In the genomic region with DNA sequence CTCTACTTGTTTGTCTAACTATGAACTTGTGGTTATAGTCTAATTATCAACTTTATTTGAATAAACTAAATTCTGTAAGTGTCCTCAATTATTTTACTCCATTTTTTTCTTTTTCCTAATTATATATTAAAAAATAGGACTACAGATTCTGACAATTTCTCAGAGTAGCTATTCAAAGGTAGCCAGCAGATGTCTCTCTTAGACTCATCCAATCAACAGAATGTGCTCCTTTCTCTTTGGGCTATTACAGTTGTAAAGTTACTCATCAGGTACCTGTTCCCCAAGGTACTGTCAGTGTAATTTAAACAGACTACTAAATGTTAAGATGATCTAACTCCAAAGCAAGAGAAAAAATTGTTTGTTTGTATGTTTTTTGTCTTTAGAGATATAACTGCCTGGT, we compare ENCODE assay signal across 11 cellular contexts.
DNase-seq lines count a peak whose midpoint lies in the region; ATAC-seq and TF ChIP-seq lines count a peak whose summit lies in the region.
"Had no signal": no experiment of that assay in that cellular context is flagged by ENCODE, and none has a peak within 500 bp of the region (broad histone marks: within the 10 kb centered on the region; RNA-seq: fewer than 3 reads in every experiment).

No MANE protein-coding gene starts in this region.

- TF ChIP-seq CTCF in chondrocyte (IDR thresholded peaks at IDR 0.05): peak; percentile 83
- no peak for TF ChIP-seq CTCF in neural cell (IDR thresholded peaks at IDR 0.05; ENCODE audit: poor library complexity, severe bottlenecking)

- H3K4me3 ChIP-seq in neural cell (ENCODE audit: low read length): no peak overlapping the region

- H3F3A ChIP-seq in neural cell (ENCODE audit: insufficient read depth, low read length, poor library complexity, severe bottlenecking): no peaks in the 10 kb centered on the region

- no peaks in the 10 kb centered on the region for H3K36me3 ChIP-seq in neural cell (ENCODE audit: insufficient read depth, low read length)

- no peaks in the 10 kb centered on the region for H3K27me3 ChIP-seq in neural cell (ENCODE audit: insufficient read depth, low read depth, low read length)

- H3K27ac Mint-ChIP-seq in chondrocyte (ENCODE audit: unreplicated experiment): no peak overlapping the region
- H3K27ac Mint-ChIP-seq: activated CD4-positive, alpha-beta T cell treated with anti-CD3 and anti-CD28 coated beads, Interleukin-2, amount 10 ng/mL, durations not matched to agents 7 days and 5 days; activated naive CD8-positive, alpha-beta T cell treated with anti-CD3 and anti-CD28 coated beads, Interleukin-2, amount 10 ng/mL, durations not matched to agents 7 days and 5 days had no signal

- ATAC-seq in GM18907 (IDR thresholded peaks at IDR 0.05; ENCODE audit: unreplicated experiment) (no peak), GM18502 (IDR thresholded peaks at IDR 0.05; ENCODE audit: poor library complexity, unreplicated experiment) (no peak), GM18858 (IDR thresholded peaks at IDR 0.05; ENCODE audit: unreplicated experiment) (no peak)

- no peak overlapping the region for H2AFZ ChIP-seq in neural cell (ENCODE audit: low read depth, low read length)

- DNase-seq in NCI-H1092 treated with DMSO at 0.1 percent for 48 hours (lab: John Stamatoyannopoulos, UW) (peak; percentile 49), NCI-H1092 (lab: John Stamatoyannopoulos, UW) (no peak), NCI-H226 (peak; percentile 8), chondrocyte (ENCODE audit: low spot score) (no peak)
- DNase-seq: activated CD4-positive, alpha-beta T cell treated with anti-CD3 and anti-CD28 coated beads, Interleukin-2, amount 10 ng/mL, durations not matched to agents 7 days and 5 days; activated naive CD8-positive, alpha-beta T cell treated with anti-CD3 and anti-CD28 coated beads, Interleukin-2, amount 10 ng/mL, durations not matched to agents 7 days and 5 days; stimulated activated naive CD4-positive, alpha-beta T cell had no signal

- H3K4me1 Mint-ChIP-seq in chondrocyte (ENCODE audit: low read depth): no peaks in the 10 kb centered on the region
- H3K4me1 Mint-ChIP-seq: activated CD4-positive, alpha-beta T cell treated with anti-CD3 and anti-CD28 coated beads, Interleukin-2, amount 10 ng/mL, durations not matched to agents 7 days and 5 days; activated naive CD8-positive, alpha-beta T cell treated with anti-CD3 and anti-CD28 coated beads, Interleukin-2, amount 10 ng/mL, durations not matched to agents 7 days and 5 days had no signal

- no peaks in the 10 kb centered on the region for H3K9me3 ChIP-seq in neural cell (ENCODE audit: low read length)

- no peaks in the 10 kb centered on the region for H4K20me1 ChIP-seq in neural cell (ENCODE audit: insufficient read depth)

- H3K4me2 ChIP-seq in neural cell (ENCODE audit: low read length): no peak overlapping the region

- no peaks in the 10 kb centered on the region for H3K9me2 ChIP-seq in neural cell (ENCODE audit: insufficient read depth, low read length)

- H3K4me3 Mint-ChIP-seq in chondrocyte (ENCODE audit: unreplicated experiment): no peak overlapping the region
- H3K4me3 Mint-ChIP-seq: activated CD4-positive, alpha-beta T cell treated with anti-CD3 and anti-CD28 coated beads, Interleukin-2, amount 10 ng/mL, durations not matched to agents 7 days and 5 days; activated naive CD8-positive, alpha-beta T cell treated with anti-CD3 and anti-CD28 coated beads, Interleukin-2, amount 10 ng/mL, durations not matched to agents 7 days and 5 days had no signal

- no peak overlapping the region for H3K9ac ChIP-seq in neural cell (ENCODE audit: low read length)

- H3K27ac ChIP-seq in neural cell (ENCODE audit: low read length): no peak overlapping the region

- TF ChIP-seq RAD21 in neural cell (conservative IDR thresholded peaks at IDR 0.05): no peak

- H3K9me3 Mint-ChIP-seq in chondrocyte (ENCODE audit: low read depth): no peaks in the 10 kb centered on the region

- H3K36me3 Mint-ChIP-seq in chondrocyte (ENCODE audit: low read depth): no peaks in the 10 kb centered on the region
- H3K36me3 Mint-ChIP-seq: activated naive CD8-positive, alpha-beta T cell treated with anti-CD3 and anti-CD28 coated beads, Interleukin-2, amount 10 ng/mL, durations not matched to agents 7 days and 5 days had no signal

- H3K27me3 Mint-ChIP-seq in chondrocyte (ENCODE audit: low read depth): no peaks in the 10 kb centered on the region
- H3K27me3 Mint-ChIP-seq: activated CD4-positive, alpha-beta T cell treated with anti-CD3 and anti-CD28 coated beads, Interleukin-2, amount 10 ng/mL, durations not matched to agents 7 days and 5 days; activated naive CD8-positive, alpha-beta T cell treated with anti-CD3 and anti-CD28 coated beads, Interleukin-2, amount 10 ng/mL, durations not matched to agents 7 days and 5 days had no signal

- H3K79me2 ChIP-seq in neural cell (replicated peaks; ENCODE audit: insufficient read depth, low read length): no peaks in the 10 kb centered on the region

- no peak for TF ChIP-seq EP300 in neural cell (conservative IDR thresholded peaks at IDR 0.05; ENCODE audit: poor library complexity, severe bottlenecking)

TF ChIP-seq in neural cell, 6 proteins besides CTCF, POLR2A, EP300 and RAD21:
- TF ChIP-seq TAF1 (IDR thresholded peaks at IDR 0.05; ENCODE audit: low read depth) (no peak), SMC3 (conservative IDR thresholded peaks at IDR 0.05; ENCODE audit: poor library complexity) (peak; percentile 44)

Comparison
In these comparisons a context has a peak if more than half of its experiments do, and no peak if none do; other contexts are left out.
1. DNase-seq: peak in NCI-H1092 treated with DMSO at 0.1 percent for 48 hours (single experiment) and NCI-H226 (single experiment); none in NCI-H1092 (single experiment) and chondrocyte (single experiment).